Comparison of ENCODE assay signal across 8 cellular contexts in genomic region chr14:49688701-49689030, GRCh38. TPM values are rescaled to one million over a fixed set of nuclear protein-coding genes. Genes with fewer than 3 reads are reported as not detected.
DNase-seq lines count a peak whose midpoint lies in the region; ATAC-seq and TF ChIP-seq lines count a peak whose summit lies in the region.

No MANE protein-coding gene starts in this region.

- no peaks in the 10 kb centered on the region for H3K36me3 ChIP-seq in H7 (replicated peaks; ENCODE audit: control insufficient read depth, insufficient read depth, low read length)
- no peaks in the 10 kb centered on the region for H3K36me3 ChIP-seq in gastroesophageal sphincter
- no peaks in the 10 kb centered on the region for H3K36me3 ChIP-seq in gastrocnemius medialis

- ATAC-seq in gastroesophageal sphincter (no peak), gastrocnemius medialis (no peak), HG03095 (IDR thresholded peaks at IDR 0.05; ENCODE audit: unreplicated experiment) (no peak)

- peak overlapping the region; percentile 78 for H3K4me3 ChIP-seq in H7 (ENCODE audit: insufficient read depth, low read depth, low read length)
- peak overlapping the region in 1 of 2 donors; percentile 73 for H3K4me3 ChIP-seq in gastroesophageal sphincter
- H3K4me3 ChIP-seq in gastrocnemius medialis = peak overlapping the region; percentile 71 to 81 (median 80)

- TF ChIP-seq EP300 in gastroesophageal sphincter (IDR thresholded peaks at IDR 0.05) = no peak

- WGBS in gastroesophageal sphincter (ENCODE audit: low coverage in 1 of 2), 2 donors = 81 to 95% methylated on average over 7 to 8 of the region's 8 CpGs

- H3K27ac ChIP-seq in RWPE1 = peak overlapping the region; percentile 79; the same call in 1 of the 2 replicates
- H3K27ac ChIP-seq in gastroesophageal sphincter = peak overlapping the region in 3 of 4 donors; percentile 85 to 88 (median 85)
- peak overlapping the region; percentile 78 to 85 (median 83) for H3K27ac ChIP-seq in gastrocnemius medialis

- H3K27me3 ChIP-seq in H7 (ENCODE audit: control insufficient read depth, insufficient read depth, low read length) (peaks cover 13% of the 10 kb centered on the region), gastroesophageal sphincter (no peaks in the 10 kb centered on the region), gastrocnemius medialis (no peaks in the 10 kb centered on the region)

- TF ChIP-seq POLR2A in gastroesophageal sphincter (IDR thresholded peaks at IDR 0.05) = no peak
- no peak for TF ChIP-seq POLR2A in gastrocnemius medialis (IDR thresholded peaks at IDR 0.05)

- DNase-seq in H7 (no peak), RWPE1 (ENCODE audit: low spot score) (no peak), gastrocnemius medialis (no peak), HCEC 1CT (no peak), epidermal melanocyte (ENCODE audit: insufficient read length, low spot score) (no peak), NCI-H526 (lab: John Stamatoyannopoulos, UW) (no peak)

- POLR2A ChIA-PET in RWPE1 (lab: Yijun Ruan, JAX; ENCODE audit: low non-redundant PET) = interaction anchor here (2.2 kb wide), 1 partner anchor 79 kb away, joined by 12 read pairs; the partner anchor contains the start of gene KLHDC2

- TF ChIP-seq CTCF in RWPE1 (conservative IDR thresholded peaks at IDR 0.05; ENCODE audit: low read depth) = no peak
- TF ChIP-seq CTCF in gastroesophageal sphincter (IDR thresholded peaks at IDR 0.05) = no peak
- TF ChIP-seq CTCF in gastrocnemius medialis (IDR thresholded peaks at IDR 0.05 in 4 of 5, conservative IDR thresholded peaks at IDR 0.05 in 1 of 5) = no peak

- H3K9me3 ChIP-seq in gastroesophageal sphincter = no peaks in the 10 kb centered on the region
- H3K9me3 ChIP-seq in gastrocnemius medialis = no peaks in the 10 kb centered on the region

- CTCF ChIA-PET in RWPE1 (lab: Yijun Ruan, JAX) = no interaction called here

- intact Hi-C loops in gastrocnemius medialis (cut with DNase I; ENCODE audit: low total_unique reads) = no loop called here

- H3K4me1 ChIP-seq in gastroesophageal sphincter (peaks cover 0 to 22% (median 0%) of the 10 kb centered on the region in 3 donors), gastrocnemius medialis (peaks cover 4 to 5% of the 10 kb centered on the region in 2 donors)

- in situ Hi-C loops in gastrocnemius medialis (cut with MboI; ENCODE audit: low sequenced_read_pairs in 4 of 4) = no loop called here

RNA-seq across cellular contexts. Expression of gene POLE2, which starts 0.7 kb away (rescaled TPM):
- 30.8 and 36.5 TPM in 2 replicates for total RNA-seq in H7 (2014; rRNA removed; shearing (Covaris generic))
- total RNA-seq in gastroesophageal sphincter (under 1 TPM in 3 of 4 donors, not detected in 1; 0.79 to 0.94 (median 0.93) TPM), gastrocnemius medialis (1 to 10 TPM in 2 of 4 donors, not detected in 2; 1.5 to 3.6 TPM)

RNA-seq across cellular contexts. Expression of gene KLHDC1, which starts 4.3 kb away (rescaled TPM):
- 0.07 and 0.38 TPM in 2 replicates for total RNA-seq in H7 (2014; rRNA removed; shearing (Covaris generic))
- total RNA-seq in gastroesophageal sphincter (10 to 100 TPM in 2 of 4 donors, 1 to 10 TPM in 2; 7.3 to 14.3 (median 10.5) TPM), gastrocnemius medialis (1 to 10 TPM; 4.1 to 7.2 (median 4.7) TPM)

RNA-seq across cellular contexts. Expression of gene DNAAF2, which starts 53.6 kb away (rescaled TPM):
- 28.2 and 28.9 TPM in 2 replicates for total RNA-seq in H7 (2014; rRNA removed; shearing (Covaris generic))
- total RNA-seq in gastroesophageal sphincter = 10 to 100 TPM in 1 of 4 donors, 1 to 10 TPM in 3; 6.8 to 10.4 (median 9.0) TPM
- 1 to 10 TPM; 5.6 to 8.4 (median 6.9) TPM for total RNA-seq in gastrocnemius medialis
